9 cellular contexts compared by ENCODE assay signal in genomic region chr17:37743875-37744632, GRCh38. TPM values are rescaled to one million over a fixed set of nuclear protein-coding genes. Genes with fewer than 3 reads are reported as not detected.
A peak's percentile ranks its signal among the peaks of the same experiment; 100 is the strongest.
DNase-seq lines count a peak whose midpoint lies in the region; ATAC-seq and TF ChIP-seq lines count a peak whose summit lies in the region.
"Had no signal": no experiment of that assay in that cellular context is flagged by ENCODE, and none has a peak within 500 bp of the region (broad histone marks: within the 10 kb centered on the region; RNA-seq: fewer than 3 reads in every experiment).

No MANE protein-coding gene starts in this region.

- peaks cover 13% of the 10 kb centered on the region for H3K9me3 ChIP-seq in IMR-90 (ENCODE audit: control insufficient read depth, insufficient read depth, low read length)

- H3K18ac ChIP-seq in IMR-90 (ENCODE audit: low read depth, low read length), result no peak overlapping the region

- H3K14ac ChIP-seq in IMR-90 (replicated peaks; ENCODE audit: low read depth, low read length), result no peak overlapping the region

- dilution Hi-C loops in IMR-90 (cut with HindIII; ENCODE audit: low sequenced_read_pairs, unreplicated experiment), result no loop called here

- no peak for TF ChIP-seq POLR2A in IMR-90 (IDR thresholded peaks at IDR 0.05; ENCODE audit: low read depth, low read length)

- no peak for ATAC-seq in IMR-90 (ENCODE audit: low read depth)
- ATAC-seq in foreskin keratinocyte, result peak; percentile 16
- no peak for ATAC-seq in GM18517 (IDR thresholded peaks at IDR 0.05; ENCODE audit: unreplicated experiment)

- no peak overlapping the region for H2BK15ac ChIP-seq in IMR-90 (ENCODE audit: low read depth, low read length)

- DNase-seq in GM19240 (ENCODE audit: insufficient read length, low spot score) (peak; percentile 18), IMR-90 (no peak), foreskin keratinocyte (no peak), retina (peak; percentile 78), NOMO-1 treated with dmso at 0.1 percent for 144 hours (lab: John Stamatoyannopoulos, UW; ENCODE audit: unreplicated experiment) (no peak), epidermal melanocyte (ENCODE audit: insufficient read length, low spot score) (no peak), NCI-H2081 treated with DMSO at 0.1 percent for 48 hours (lab: John Stamatoyannopoulos, UW) (no peak)

- H3K9ac ChIP-seq in IMR-90 (ENCODE audit: low read depth, low read length), result no peak overlapping the region

- no peak for TF ChIP-seq RAD21 in IMR-90 (IDR thresholded peaks at IDR 0.05; ENCODE audit: low read length)

- H3K4me1 ChIP-seq in IMR-90 (ENCODE audit: control insufficient read depth, insufficient read depth, low read length), result peaks cover 2% of the 10 kb centered on the region; the same call in 1 of the 2 replicates
- H3K4me1 ChIP-seq in foreskin keratinocyte, result no peaks in the 10 kb centered on the region

- H4K20me1 ChIP-seq in IMR-90 (ENCODE audit: insufficient read depth, low read length), result no peaks in the 10 kb centered on the region

- H3K79me1 ChIP-seq in IMR-90 (ENCODE audit: low read depth in 1 of 2, low read length in 2 of 2), result no peaks in the 10 kb centered on the region

- intact Hi-C loops in IMR-90 (cut with micrococcal nuclease), result no loop called here

- in situ Hi-C loops in IMR-90 (cut with MboI; ENCODE audit: low sequenced_read_pairs), result no loop called here

- no peaks in the 10 kb centered on the region for H3K36me3 ChIP-seq in IMR-90 (ENCODE audit: control insufficient read depth, insufficient read depth, low read length)

- peak overlapping the region; percentile 37 for H2AFZ ChIP-seq in IMR-90 (replicated peaks; ENCODE audit: low read length, poor library complexity)

- WGBS in IMR-90 (ENCODE audit: extremely low coverage in 2 of 2, insufficient read length in 1 of 2), 2 experiments, result 23% methylated on average over 38 of the region's 61 CpGs; no CpG with 5 or more reads in 1 of the 2 experiments

- CTCF ChIA-PET in IMR-90 (lab: Yijun Ruan, JAX), result no interaction called here

- H2BK5ac ChIP-seq in IMR-90 (ENCODE audit: low read depth, low read length, poor library complexity, severe bottlenecking), result no peak overlapping the region

- H4K8ac ChIP-seq in IMR-90 (ENCODE audit: low read depth in 2 of 2, low read length in 2 of 2), result no peak overlapping the region

- TF ChIP-seq CTCF in IMR-90 (conservative IDR thresholded peaks at IDR 0.05; ENCODE audit: low read depth, low read length) (no peak), foreskin keratinocyte (conservative IDR thresholded peaks at IDR 0.05) (no peak)

- no peak overlapping the region for H3K23ac ChIP-seq in IMR-90 (ENCODE audit: low read depth, low read length)

- no peak overlapping the region for H3K4me3 ChIP-seq in IMR-90 (ENCODE audit: insufficient read depth, low read depth, low read length)

- no peak overlapping the region for H2BK20ac ChIP-seq in IMR-90 (ENCODE audit: low read depth, low read length)

- no peak overlapping the region for H4K91ac ChIP-seq in IMR-90 (ENCODE audit: insufficient read depth, low read depth, low read length)

- no peaks in the 10 kb centered on the region for H3K9me1 ChIP-seq in IMR-90 (ENCODE audit: insufficient read depth, low read length)

- H3K27me3 ChIP-seq in IMR-90 (ENCODE audit: control insufficient read depth, insufficient read depth, low read length) (peaks cover 87% of the 10 kb centered on the region), foreskin keratinocyte (peaks cover 100% of the 10 kb centered on the region)

- H2AK9ac ChIP-seq in IMR-90 (replicated peaks; ENCODE audit: low read depth, low read length, poor library complexity), result no peak overlapping the region

- H3K4me2 ChIP-seq in IMR-90 (ENCODE audit: low read depth, low read length), result no peak overlapping the region

- no TSS peak for BruUV-seq in IMR-90 (replicated peaks; lab: Mats Ljungman, UMichigan)

- H4K5ac ChIP-seq in IMR-90 (ENCODE audit: low read depth, low read length), result no peak overlapping the region

- H3K27ac ChIP-seq in IMR-90 (ENCODE audit: insufficient read depth, low read length), result no peak overlapping the region
- H3K27ac ChIP-seq in foreskin keratinocyte, result no peak overlapping the region

- no peak overlapping the region for H2AK5ac ChIP-seq in IMR-90 (ENCODE audit: low read depth, low read length)

- H2BK120ac ChIP-seq in IMR-90 (ENCODE audit: low read depth, low read length), result no peak overlapping the region

- H3K56ac ChIP-seq in IMR-90 (ENCODE audit: extremely low read depth, insufficient read depth, low read length), result no peak overlapping the region

- H3K4ac ChIP-seq in IMR-90 (ENCODE audit: low read depth, low read length), result no peak overlapping the region

- POLR2A ChIA-PET in IMR-90 (lab: Charles Lee; ENCODE audit: unreplicated experiment), result interaction anchor here (0.6 kb wide), 1 partner anchor 94 kb away, joined by 10 read pairs; no protein-coding TSS in a partner anchor

TF ChIP-seq in IMR-90, 13 proteins besides CTCF, POLR2A, EP300 and RAD21:
- TF ChIP-seq CEBPB (IDR thresholded peaks at IDR 0.05; ENCODE audit: low read depth, low read length), result no peak
- no peak for TF ChIP-seq SMC3 (IDR thresholded peaks at IDR 0.05; ENCODE audit: low read depth, low read length)
- TF ChIP-seq, protein P1, sequence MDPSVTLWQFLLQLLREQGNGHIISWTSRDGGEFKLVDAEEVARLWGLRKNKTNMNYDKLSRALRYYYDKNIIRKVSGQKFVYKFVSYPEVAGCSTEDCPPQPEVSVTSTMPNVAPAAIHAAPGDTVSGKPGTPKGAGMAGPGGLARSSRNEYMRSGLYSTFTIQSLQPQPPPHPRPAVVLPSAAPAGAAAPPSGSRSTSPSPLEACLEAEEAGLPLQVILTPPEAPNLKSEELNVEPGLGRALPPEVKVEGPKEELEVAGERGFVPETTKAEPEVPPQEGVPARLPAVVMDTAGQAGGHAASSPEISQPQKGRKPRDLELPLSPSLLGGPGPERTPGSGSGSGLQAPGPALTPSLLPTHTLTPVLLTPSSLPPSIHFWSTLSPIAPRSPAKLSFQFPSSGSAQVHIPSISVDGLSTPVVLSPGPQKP (IDR thresholded peaks at IDR 0.05; ENCODE audit: borderline replicate concordance, low read depth, low read length), result no peak
- no peak for TF ChIP-seq FOS (IDR thresholded peaks at IDR 0.05; ENCODE audit: low read depth, low read length)
- TF ChIP-seq BHLHE40 (IDR thresholded peaks at IDR 0.05; ENCODE audit: low read depth, low read length), result no peak
- TF ChIP-seq USF2 (IDR thresholded peaks at IDR 0.05; ENCODE audit: low read depth, low read length), result no peak
- TF ChIP-seq CHD1 (IDR thresholded peaks at IDR 0.05; ENCODE audit: low read depth, low read length), result no peak
- no peak for TF ChIP-seq NFE2L2 (IDR thresholded peaks at IDR 0.05; ENCODE audit: low read depth, low read length)

RNA-seq across cellular contexts. Expression of gene HNF1B, which starts 0.8 kb away (rescaled TPM):
- total RNA-seq in IMR-90 (2012; rRNA removed), result not detected in 2 replicates
- polyA plus RNA-seq in IMR-90 (2012; rRNA removed), result not detected in 2 replicates
- polyA plus RNA-seq in IMR-90 (2012; cell fraction: cytosol; rRNA removed), result not detected in 2 replicates
- 0.05 TPM in 1 of 2 replicates, not detected in the other for polyA plus RNA-seq in IMR-90 (2012; cell fraction: nucleus; rRNA removed; ENCODE audit: low replicate concordance)
- total RNA-seq in foreskin keratinocyte, result not detected in 2 replicates
- not detected in 2 replicates for polyA plus RNA-seq in foreskin keratinocyte
- total RNA-seq: mononuclear cell had no signal

Comparison
In these comparisons a context has a peak if more than half of its experiments do, and no peak if none do; other contexts are left out.
1. DNase-seq: peak in GM19240 (single experiment) and retina (single experiment); none in IMR-90 (single experiment), foreskin keratinocyte (0 of 2), NOMO-1 treated with dmso at 0.1 percent for 144 hours (single experiment), epidermal melanocyte (single experiment) and NCI-H2081 treated with DMSO at 0.1 percent for 48 hours (single experiment).